Comparison of ENCODE assay signal across 10 cellular contexts in genomic region chr10:79298403-79299244, GRCh38. TPM values are rescaled to one million over a fixed set of nuclear protein-coding genes. Genes with fewer than 3 reads are reported as not detected.
A peak's percentile ranks its signal among the peaks of the same experiment; 100 is the strongest.
DNase-seq lines count a peak whose midpoint lies in the region; ATAC-seq and TF ChIP-seq lines count a peak whose summit lies in the region.
"Had no signal": no experiment of that assay in that cellular context is flagged by ENCODE, and none has a peak within 500 bp of the region (broad histone marks: within the 10 kb centered on the region; RNA-seq: fewer than 3 reads in every experiment).

No MANE protein-coding gene starts in this region.

- ATAC-seq in activated CD8-positive, alpha-beta T cell treated with anti-CD3 and anti-CD28 coated beads, Interleukin-2, amount 10 ng/mL, durations not matched to agents 7 days and 5 days, result peak; percentile 41
- ATAC-seq in gastroesophageal sphincter (peak; percentile 59), GM18870 (IDR thresholded peaks at IDR 0.05; ENCODE audit: unreplicated experiment) (no peak)

- peaks cover 51% of the 10 kb centered on the region for H3K36me3 Mint-ChIP-seq in activated CD8-positive, alpha-beta T cell treated with anti-CD3 and anti-CD28 coated beads, Interleukin-2, amount 10 ng/mL, durations not matched to agents 7 days and 5 days (ENCODE audit: low read depth)

- TF ChIP-seq EP300 in gastroesophageal sphincter (IDR thresholded peaks at IDR 0.05), result no peak

- no peak for TF ChIP-seq CTCF in gastroesophageal sphincter (IDR thresholded peaks at IDR 0.05)

- H3K9me3 Mint-ChIP-seq in activated CD8-positive, alpha-beta T cell treated with anti-CD3 and anti-CD28 coated beads, Interleukin-2, amount 10 ng/mL, durations not matched to agents 7 days and 5 days (ENCODE audit: insufficient read depth), result no peaks in the 10 kb centered on the region
- H3K9me3 Mint-ChIP-seq: nephron; T-helper 1 cell treated with Interleukin-12 subunit alpha and Interleukin-12 subunit beta and Interleukin-4 antibody, amounts not matched to agents 30 μg/mL and 1 μg/mL, for 36 hours had no signal

- CTCF ChIA-PET in activated CD8-positive, alpha-beta T cell treated with anti-CD3 and anti-CD28 coated beads, Interleukin-2, amount 10 ng/mL, durations not matched to agents 7 days and 5 days (lab: Charles Lee), result no interaction called here

- WGBS in gastroesophageal sphincter (ENCODE audit: low coverage in 1 of 2), 2 donors, result 50% methylated on average over 2 of the region's 27 CpGs; no CpG with 5 or more reads in 1 of the 2 donors

- no peak overlapping the region for H3K4me3 Mint-ChIP-seq in activated CD8-positive, alpha-beta T cell treated with anti-CD3 and anti-CD28 coated beads, Interleukin-2, amount 10 ng/mL, durations not matched to agents 7 days and 5 days
- H3K4me3 Mint-ChIP-seq: nephron; T-helper 1 cell treated with Interleukin-12 subunit alpha and Interleukin-12 subunit beta and Interleukin-4 antibody, amounts not matched to agents 30 μg/mL and 1 μg/mL, for 36 hours had no signal

- H3K27me3 ChIP-seq in gastroesophageal sphincter, result no peaks in the 10 kb centered on the region

- H3K27ac Mint-ChIP-seq in activated CD8-positive, alpha-beta T cell treated with anti-CD3 and anti-CD28 coated beads, Interleukin-2, amount 10 ng/mL, durations not matched to agents 7 days and 5 days, result no peak overlapping the region
- H3K27ac Mint-ChIP-seq: nephron; T-helper 1 cell treated with Interleukin-12 subunit alpha and Interleukin-12 subunit beta and Interleukin-4 antibody, amounts not matched to agents 30 μg/mL and 1 μg/mL, for 36 hours had no signal

- H3K4me1 Mint-ChIP-seq in activated CD8-positive, alpha-beta T cell treated with anti-CD3 and anti-CD28 coated beads, Interleukin-2, amount 10 ng/mL, durations not matched to agents 7 days and 5 days (ENCODE audit: low read depth), result peaks cover 24% of the 10 kb centered on the region
- H3K4me1 Mint-ChIP-seq: nephron had no signal

- POLR2A ChIA-PET in activated CD8-positive, alpha-beta T cell treated with anti-CD3 and anti-CD28 coated beads, Interleukin-2, amount 10 ng/mL, durations not matched to agents 7 days and 5 days (lab: Charles Lee), result no interaction called here

- H3K27me3 Mint-ChIP-seq in activated CD8-positive, alpha-beta T cell treated with anti-CD3 and anti-CD28 coated beads, Interleukin-2, amount 10 ng/mL, durations not matched to agents 7 days and 5 days (ENCODE audit: low read depth), result no peaks in the 10 kb centered on the region

- H3K9me3 ChIP-seq in gastroesophageal sphincter, result no peaks in the 10 kb centered on the region

- peaks cover 0 to 100% of the 10 kb centered on the region in 2 donors for H3K36me3 ChIP-seq in gastroesophageal sphincter

- H3K4me3 ChIP-seq in gastroesophageal sphincter, result no peak overlapping the region

- H3K4me1 ChIP-seq in gastroesophageal sphincter, result peaks cover 0 to 39% (median 9%) of the 10 kb centered on the region in 3 donors

- DNase-seq in SIG-M5 treated with dmso at 0.1 percent for 504 hours (lab: John Stamatoyannopoulos, UW; ENCODE audit: unreplicated experiment) (peak; percentile 62), SIG-M5 (lab: John Stamatoyannopoulos, UW) (no peak), cerebellar cortex (ENCODE audit: low spot score) (no peak), retina (no peak)
- DNase-seq in activated CD8-positive, alpha-beta T cell treated with anti-CD3 and anti-CD28 coated beads, Interleukin-2, amount 10 ng/mL, durations not matched to agents 7 days and 5 days, result peak; percentile 43
- DNase-seq in stimulated activated CD4-positive, alpha-beta T cell treated with anti-CD3 and anti-CD28 coated beads, Interleukin-1b, Interleukin-23, amount 100 ng/mL, for 4 hours (ENCODE audit: low read depth in 2 of 2), result peak; percentile 26 to 40

- H3K27ac ChIP-seq in gastroesophageal sphincter, result peak overlapping the region in 3 of 4 donors; percentile 57 to 71 (median 65)

- no peak for TF ChIP-seq POLR2A in gastroesophageal sphincter (IDR thresholded peaks at IDR 0.05)

RNA-seq across cellular contexts. Expression of gene PPIF, which starts 48.6 kb away (rescaled TPM):
- 10 to 100 TPM; 74.7 to 77.7 TPM for total RNA-seq in activated CD8-positive, alpha-beta T cell treated with anti-CD3 and anti-CD28 coated beads, Interleukin-2, amount 10 ng/mL, durations not matched to agents 7 days and 5 days
- 10 to 100 TPM; 16.5 to 38.0 (median 22.8) TPM for total RNA-seq in gastroesophageal sphincter

Comparison
In these comparisons a context has a peak if more than half of its experiments do, and no peak if none do; other contexts are left out.
1. DNase-seq: peak in SIG-M5 treated with dmso at 0.1 percent for 504 hours (single experiment), activated CD8-positive, alpha-beta T cell treated with anti-CD3 and anti-CD28 coated beads, Interleukin-2, amount 10 ng/mL, durations not matched to agents 7 days and 5 days (single experiment) and stimulated activated CD4-positive, alpha-beta T cell treated with anti-CD3 and anti-CD28 coated beads, Interleukin-1b, Interleukin-23, amount 100 ng/mL, for 4 hours (2 of 2); none in SIG-M5 (single experiment), cerebellar cortex (single experiment) and retina (single experiment).